In genomic region chr1:233796146-233796798, GRCh38 we compare ENCODE assay signal across 18 cellular contexts.
DNase-seq lines count a peak whose midpoint lies in the region; ATAC-seq, FAIRE-seq and TF ChIP-seq lines count a peak whose summit lies in the region.
"Had no signal": no experiment of that assay in that cellular context is flagged by ENCODE, and none has a peak within 500 bp of the region (broad histone marks: within the 10 kb centered on the region; RNA-seq: fewer than 3 reads in every experiment).

No MANE protein-coding gene starts in this region.

- FAIRE-seq in GM18507 (lab: Jason Lieb, UNC) = peak; percentile 52
- FAIRE-seq: D721Med, H1 had no signal

- no peak overlapping the region for H4K91ac ChIP-seq in trophoblast cell (ENCODE audit: low read depth, low read length)

- no peak overlapping the region for H2AK5ac ChIP-seq in trophoblast cell (ENCODE audit: low read length)

- H3K14ac ChIP-seq in trophoblast cell (ENCODE audit: low read length) = no peak overlapping the region

- H3K23ac ChIP-seq in trophoblast cell (ENCODE audit: low read length) = no peak overlapping the region

- DNase-seq in GM18507 (ENCODE audit: extremely low spot score, insufficient read length, low read depth) (no peak), HEK293T (ENCODE audit: extremely low spot score) (no peak), astrocyte of the hippocampus (ENCODE audit: low read depth, low spot score) (peak; percentile 10), trophoblast cell (no peak), right lobe of liver (no peak), lower lobe of right lung (no peak)
- no peak for DNase-seq in activated CD8-positive, alpha-beta memory T cell treated with anti-CD3 and anti-CD28 coated beads for 24 hours
- DNase-seq: AML-193; CD4-positive, alpha-beta T cell; DND-41; GF-D8; MV-4-11; NCI-H1417 treated with DMSO at 0.1 percent for 48 hours; NCI-H2029 treated with DMSO at 0.1 percent for 48 hours; NCI-H524; SIG-M5 had no signal

- H3K4me1 ChIP-seq in trophoblast cell (ENCODE audit: control insufficient read depth in 1 of 2, insufficient read depth in 2 of 2, low read length in 2 of 2) (no peaks in the 10 kb centered on the region), right lobe of liver (no peaks in the 10 kb centered on the region), lower lobe of right lung (no peaks in the 10 kb centered on the region)

- ATAC-seq in right lobe of liver (no peak), lower lobe of right lung (no peak)

- H3K9ac ChIP-seq in trophoblast cell (ENCODE audit: low read length) = peak overlapping the region; percentile 53

- H4K12ac ChIP-seq in trophoblast cell (ENCODE audit: low read depth, low read length) = no peak overlapping the region

- no peak overlapping the region for H3K4me2 ChIP-seq in trophoblast cell (ENCODE audit: low read length)

- H3K79me1 ChIP-seq in trophoblast cell (ENCODE audit: low read length) = no peaks in the 10 kb centered on the region

- TF ChIP-seq CTCF in right lobe of liver (IDR thresholded peaks at IDR 0.05) (no peak), lower lobe of right lung (IDR thresholded peaks at IDR 0.05) (no peak)

- H2AFZ ChIP-seq in trophoblast cell (ENCODE audit: insufficient read depth, low read length, poor library complexity) = no peak overlapping the region

- no peak overlapping the region for H2BK120ac ChIP-seq in trophoblast cell (ENCODE audit: insufficient read depth, low read length, poor library complexity)

- H3K9me3 ChIP-seq in trophoblast cell (ENCODE audit: insufficient read depth, low read depth, low read length) = peaks cover 1% of the 10 kb centered on the region
- H3K9me3 ChIP-seq in right lobe of liver = no peaks in the 10 kb centered on the region
- H3K9me3 ChIP-seq in lower lobe of right lung = peaks cover 6% of the 10 kb centered on the region

- no peak overlapping the region for H4K8ac ChIP-seq in trophoblast cell (ENCODE audit: low read depth, low read length)

- POLR2A ChIA-PET in HEK293T (lab: Yijun Ruan, JAX) = no interaction called here

- H3K4ac ChIP-seq in trophoblast cell (ENCODE audit: low read depth, low read length) = no peak overlapping the region

- no peak overlapping the region for H3K18ac ChIP-seq in trophoblast cell (ENCODE audit: low read length)

- H3K27me3 ChIP-seq in trophoblast cell (ENCODE audit: insufficient read depth, low read length) = no peaks in the 10 kb centered on the region
- no peaks in the 10 kb centered on the region for H3K27me3 ChIP-seq in right lobe of liver
- H3K27me3 ChIP-seq in lower lobe of right lung (ENCODE audit: low read depth) = no peaks in the 10 kb centered on the region

- no peak overlapping the region for H2BK5ac ChIP-seq in trophoblast cell (ENCODE audit: low read depth, low read length, poor library complexity)

- H3K36me3 ChIP-seq in trophoblast cell (ENCODE audit: control insufficient read depth in 1 of 2, insufficient read depth in 2 of 2, low read length in 2 of 2) (no peaks in the 10 kb centered on the region), right lobe of liver (no peaks in the 10 kb centered on the region), lower lobe of right lung (no peaks in the 10 kb centered on the region)

- no peak overlapping the region for H2BK12ac ChIP-seq in trophoblast cell (ENCODE audit: low read length)

- intact Hi-C loops in right lobe of liver (cut with DNase I) (no loop called here), lower lobe of right lung (cut with DNase I) (no loop called here)

- H3K79me2 ChIP-seq in trophoblast cell (ENCODE audit: control insufficient read depth, insufficient read depth, low read length, poor library complexity) = no peaks in the 10 kb centered on the region

- CTCF ChIA-PET in HEK293T (lab: Yijun Ruan, JAX) = no interaction called here

- WGBS in trophoblast cell (ENCODE audit: extremely low coverage, insufficient coverage, insufficient read length) = no CpG with 5 or more reads among the region's 6 CpGs
- WGBS in right lobe of liver (ENCODE audit: insufficient coverage, low coverage, low lambda C conversion rate, missing lambda C conversion rate) = 68% methylated on average over 6 of the region's 6 CpGs

- no peak overlapping the region for H3K27ac ChIP-seq in trophoblast cell (ENCODE audit: low read depth, low read length)
- no peak overlapping the region for H3K27ac ChIP-seq in right lobe of liver
- H3K27ac ChIP-seq in lower lobe of right lung = no peak overlapping the region

- TF ChIP-seq POLR2A in right lobe of liver (IDR thresholded peaks at IDR 0.05) = no peak

- no peak overlapping the region for H3K4me3 ChIP-seq in trophoblast cell (ENCODE audit: low read depth, low read length)
- no peak overlapping the region for H3K4me3 ChIP-seq in right lobe of liver
- no peak overlapping the region for H3K4me3 ChIP-seq in lower lobe of right lung

TF ChIP-seq in HEK293T, 16 proteins besides CTCF, POLR2A, EP300 and RAD21:
- TF ChIP-seq PKNOX1 (IDR thresholded peaks at IDR 0.05) = 0 out of 2 replicates have a peak, but pooled peaks have one; percentile 13
- no peak for TF ChIP-seq SUZ12 (IDR thresholded peaks at IDR 0.05)
